In genomic region chr11:14934641-14935351, GRCh38 we compare ENCODE assay signal across 27 cellular contexts. TPM values are rescaled to one million over a fixed set of nuclear protein-coding genes. Genes with fewer than 3 reads are reported as not detected.
A peak's percentile ranks its signal among the peaks of the same experiment; 100 is the strongest.
DNase-seq lines count a peak whose midpoint lies in the region; ATAC-seq, FAIRE-seq and TF ChIP-seq lines count a peak whose summit lies in the region.
"Had no signal": no experiment of that assay in that cellular context is flagged by ENCODE, and none has a peak within 500 bp of the region (broad histone marks: within the 10 kb centered on the region; RNA-seq: fewer than 3 reads in every experiment).

No MANE protein-coding gene starts in this region.

- peak; percentile 75 for DNase-seq in A673 (ENCODE audit: low spot score)
- peak; percentile 47 for DNase-seq in esophagus muscularis mucosa (ENCODE audit: extremely low spot score)
- peak; percentile 34 for DNase-seq in osteoblast (ENCODE audit: insufficient read length, low spot score, missing footprints)
- DNase-seq in urothelium cell line (ENCODE audit: low spot score) = peak; percentile 49
- DNase-seq in NCI-H774 (lab: John Stamatoyannopoulos, UW) = no peak
- DNase-seq in NCI-H1694 treated with DMSO at 0.1 percent for 48 hours (lab: John Stamatoyannopoulos, UW) = no peak
- no peak for DNase-seq in stimulated activated naive B cell treated with anti-CD40 and anti-IgM and Interleukin-4, amounts not matched to agents 10 μg/mL and 1 μg/mL and 100 μg/mL, for 72 hours
- DNase-seq: ACHN; AML-193; BE2C; CD4-positive, alpha-beta T cell; CD8-positive, alpha-beta memory T cell; DMS53; DMS79 treated with DMSO at 0.1 percent for 48 hours; GF-D8; HFFc6 had no signal

- H3K27ac ChIP-seq in A673 (ENCODE audit: low read depth, low read length, poor library complexity, severe bottlenecking) (peak overlapping the region; percentile 90), esophagus muscularis mucosa (replicated peaks in 1 of 4) (no peak overlapping the region), osteoblast (ENCODE audit: low read depth, low read length) (no peak overlapping the region)
- H3K27ac ChIP-seq: 22Rv1; BLaER1 treated with 17β-estradiol and CSF1 and Interleukin-3, amounts not matched to agents 10 nM and 100 nM had no signal

- TF ChIP-seq EP300 in esophagus muscularis mucosa (IDR thresholded peaks at IDR 0.05) = no peak

- H3K4me3 Mint-ChIP-seq in stimulated activated naive B cell treated with anti-CD40 and anti-IgM and Interleukin-4, amounts not matched to agents 10 μg/mL and 1 μg/mL and 100 μg/mL, for 72 hours = no peak overlapping the region
- H3K4me3 Mint-ChIP-seq: CD14-positive monocyte; CD4-positive, alpha-beta T cell; CD8-positive, alpha-beta memory T cell; GM23338; HFFc6 had no signal

- no peaks in the 10 kb centered on the region for H4K20me1 ChIP-seq in osteoblast (ENCODE audit: insufficient read depth, low read length)
- H4K20me1 ChIP-seq: BLaER1 treated with 17β-estradiol and CSF1 and Interleukin-3, amounts not matched to agents 10 nM and 100 nM had no signal

- peaks cover 0 to 3% of the 10 kb centered on the region in 2 donors for H3K36me3 Mint-ChIP-seq in stimulated activated naive B cell treated with anti-CD40 and anti-IgM and Interleukin-4, amounts not matched to agents 10 μg/mL and 1 μg/mL and 100 μg/mL, for 72 hours
- H3K36me3 Mint-ChIP-seq: CD14-positive monocyte had no signal

- peaks cover 0 to 6% of the 10 kb centered on the region in 2 donors for H3K9me3 Mint-ChIP-seq in stimulated activated naive B cell treated with anti-CD40 and anti-IgM and Interleukin-4, amounts not matched to agents 10 μg/mL and 1 μg/mL and 100 μg/mL, for 72 hours
- H3K9me3 Mint-ChIP-seq: CD4-positive, alpha-beta T cell had no signal

- ATAC-seq in stimulated activated naive B cell treated with anti-CD40 and anti-IgM and Interleukin-4, amounts not matched to agents 10 μg/mL and 1 μg/mL and 100 μg/mL, for 72 hours (replicated peaks) = no peak
- ATAC-seq: GM23338 had no signal

- H3K4me1 Mint-ChIP-seq in stimulated activated naive B cell treated with anti-CD40 and anti-IgM and Interleukin-4, amounts not matched to agents 10 μg/mL and 1 μg/mL and 100 μg/mL, for 72 hours = no peaks in the 10 kb centered on the region
- H3K4me1 Mint-ChIP-seq: CD14-positive monocyte; CD8-positive, alpha-beta memory T cell; GM23338 had no signal

- CTCF ChIA-PET in A673 (lab: Charles Lee) = interaction anchor here (0.7 to 1.5 kb wide), 2 partner anchors 145 to 1192 kb away, joined by 3 to 4 read pairs; no protein-coding TSS in a partner anchor

- no peaks in the 10 kb centered on the region for H3K79me2 ChIP-seq in osteoblast (ENCODE audit: insufficient read depth, low read length)

- TF ChIP-seq CTCF in A673 (conservative IDR thresholded peaks at IDR 0.05; ENCODE audit: low read depth, low read length) (no peak), esophagus muscularis mucosa (IDR thresholded peaks at IDR 0.05) (no peak), osteoblast (IDR thresholded peaks at IDR 0.05; ENCODE audit: extremely low read depth, low read depth, low read length) (no peak)

- H3K9me3 ChIP-seq in A673 (ENCODE audit: low read depth, low read length, poor library complexity, severe bottlenecking) = peaks cover 4% of the 10 kb centered on the region
- H3K9me3 ChIP-seq in esophagus muscularis mucosa = no peaks in the 10 kb centered on the region
- H3K9me3 ChIP-seq in osteoblast (ENCODE audit: low read depth, low read length) = no peaks in the 10 kb centered on the region
- H3K9me3 ChIP-seq: BE2C, HAP-1 had no signal

- H3K4me1 ChIP-seq in A673 (ENCODE audit: insufficient read depth, low read length, poor library complexity, severe bottlenecking) (peaks cover 17% of the 10 kb centered on the region), esophagus muscularis mucosa (no peaks in the 10 kb centered on the region), osteoblast (ENCODE audit: insufficient read depth, low read length) (no peaks in the 10 kb centered on the region)
- H3K4me1 ChIP-seq: BE2C; BLaER1 treated with 17β-estradiol and CSF1 and Interleukin-3, amounts not matched to agents 10 nM and 100 nM; HAP-1 had no signal

- H2AFZ ChIP-seq in osteoblast (ENCODE audit: low read length) = no peak overlapping the region
- H2AFZ ChIP-seq: GM23338 had no signal

- H3K4me3 ChIP-seq in A673 (ENCODE audit: low read depth, low read length, poor library complexity, severe bottlenecking) (no peak overlapping the region), esophagus muscularis mucosa (no peak overlapping the region), osteoblast (ENCODE audit: insufficient read depth, low read length) (no peak overlapping the region)
- H3K4me3 ChIP-seq: BLaER1 treated with 17β-estradiol and CSF1 and Interleukin-3, amounts not matched to agents 10 nM and 100 nM; GM23338; HAP-1 had no signal

- intact Hi-C loops in A673 (cut with micrococcal nuclease; ENCODE audit: unreplicated experiment) = no loop called here
- intact Hi-C loops in esophagus muscularis mucosa (cut with DNase I) = no loop called here

- POLR2A ChIA-PET in A673 (lab: Charles Lee; ENCODE audit: low non-redundant PET) = no interaction called here

- H3K36me3 ChIP-seq in A673 (ENCODE audit: insufficient read depth, low read length, poor library complexity, severe bottlenecking) (peaks cover 5% of the 10 kb centered on the region), esophagus muscularis mucosa (no peaks in the 10 kb centered on the region), osteoblast (ENCODE audit: insufficient read depth, low read length) (no peaks in the 10 kb centered on the region)
- H3K36me3 ChIP-seq: BE2C, HAP-1 had no signal

- FAIRE-seq in urothelium cell line (lab: Jason Lieb, UNC) = no peak
- FAIRE-seq: A204.1, D721Med, GM12891, GM18507 had no signal

- H3K27me3 ChIP-seq in A673 (replicated peaks; ENCODE audit: insufficient read depth, low read depth, low read length, poor library complexity) (no peaks in the 10 kb centered on the region), esophagus muscularis mucosa (no peaks in the 10 kb centered on the region), osteoblast (ENCODE audit: insufficient read depth, low read length) (peaks cover 4% of the 10 kb centered on the region)
- H3K27me3 ChIP-seq: BE2C; BLaER1 treated with 17β-estradiol and CSF1 and Interleukin-3, amounts not matched to agents 10 nM and 100 nM had no signal

- no TSS peak for BruUV-seq in A673 (replicated peaks; lab: Mats Ljungman, UMichigan)

- peaks cover 9 to 24% of the 10 kb centered on the region in 2 donors for H3K27me3 Mint-ChIP-seq in stimulated activated naive B cell treated with anti-CD40 and anti-IgM and Interleukin-4, amounts not matched to agents 10 μg/mL and 1 μg/mL and 100 μg/mL, for 72 hours
- H3K27me3 Mint-ChIP-seq: CD4-positive, alpha-beta T cell had no signal

- no peak for TF ChIP-seq POLR2A in esophagus muscularis mucosa (IDR thresholded peaks at IDR 0.05; ENCODE audit: low read depth)

- H3K4me2 ChIP-seq in osteoblast (ENCODE audit: insufficient read depth, low read length) = no peak overlapping the region
- H3K4me2 ChIP-seq: BLaER1 treated with 17β-estradiol and CSF1 and Interleukin-3, amounts not matched to agents 10 nM and 100 nM; GM23338 had no signal

- 92% methylated on average over 1 of the region's 1 CpG for WGBS in esophagus muscularis mucosa

- H3K27ac Mint-ChIP-seq in stimulated activated naive B cell treated with anti-CD40 and anti-IgM and Interleukin-4, amounts not matched to agents 10 μg/mL and 1 μg/mL and 100 μg/mL, for 72 hours = no peak overlapping the region
- H3K27ac Mint-ChIP-seq: CD14-positive monocyte; CD4-positive, alpha-beta T cell; GM23338; HFFc6 had no signal

RNA-seq across cellular contexts. Expression of gene CALCA, which starts 37.4 kb away (rescaled TPM):
- total RNA-seq in A673 (2021) (1.0 and 2.2 TPM in 2 replicates), esophagus muscularis mucosa (not detected), osteoblast (not detected in 2 replicates)
- total RNA-seq: CD4-positive, alpha-beta T cell; CD8-positive, alpha-beta memory T cell; Daoy; G401; HFFc6 had no signal

RNA-seq across cellular contexts. Expression of gene CYP2R1, which starts 42.8 kb away (rescaled TPM):
- 16.2 and 17.6 TPM in 2 replicates for total RNA-seq in A673 (2021)
- 10 to 100 TPM in 3 of 4 donors, 1 to 10 TPM in 1; 7.5 to 19.1 (median 12.8) TPM for total RNA-seq in esophagus muscularis mucosa
- 12.7 and 16.8 TPM in 2 replicates for total RNA-seq in osteoblast

Comparison
In these comparisons a context has a peak if more than half of its experiments do, and no peak if none do; other contexts are left out.
1. DNase-seq: peak in A673 (single experiment), esophagus muscularis mucosa (single experiment), osteoblast (single experiment) and urothelium cell line (single experiment); none in NCI-H774 (single experiment), NCI-H1694 treated with DMSO at 0.1 percent for 48 hours (single experiment) and stimulated activated naive B cell treated with anti-CD40 and anti-IgM and Interleukin-4, amounts not matched to agents 10 μg/mL and 1 μg/mL and 100 μg/mL, for 72 hours (single experiment).